27 cellular contexts compared by ENCODE assay signal in the genomic region with DNA sequence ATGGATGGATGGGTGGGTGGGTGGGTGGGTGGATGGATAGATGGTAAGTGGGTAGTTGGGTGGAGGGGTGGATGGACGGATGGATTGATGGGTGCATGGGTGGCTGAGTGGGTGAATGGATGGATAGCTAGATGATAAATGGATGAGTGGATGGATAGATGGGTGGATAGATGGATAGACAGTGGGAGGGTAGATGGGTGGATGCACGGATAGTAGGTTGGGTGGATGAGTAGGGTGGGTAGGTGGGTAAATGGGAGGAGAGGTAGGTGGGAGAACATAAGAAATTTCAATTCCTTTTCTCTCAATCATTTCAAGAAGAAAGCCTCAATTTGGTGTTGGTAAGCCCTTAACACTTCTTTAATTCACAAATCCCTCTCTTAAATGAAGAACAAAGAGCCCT.
DNase-seq lines count a peak whose midpoint lies in the region; ATAC-seq, FAIRE-seq and TF ChIP-seq lines count a peak whose summit lies in the region.
"Had no signal": no experiment of that assay in that cellular context is flagged by ENCODE, and none has a peak within 500 bp of the region (broad histone marks: within the 10 kb centered on the region; RNA-seq: fewer than 3 reads in every experiment).

No MANE protein-coding gene starts in this region.

- H3K27ac ChIP-seq in A673 (ENCODE audit: low read depth, low read length, poor library complexity, severe bottlenecking) (peak overlapping the region; percentile 55), H1 (ENCODE audit: low read depth, low read length) (no peak overlapping the region), osteoblast (ENCODE audit: low read depth, low read length) (no peak overlapping the region)
- H3K27ac ChIP-seq in CD8-positive, alpha-beta T cell (ENCODE audit: low read depth, low read length) = no peak overlapping the region
- H3K27ac ChIP-seq: A549, PC-9, SJSA1 had no signal

- H4K91ac ChIP-seq in H1 (replicated peaks; ENCODE audit: insufficient read length, low read length) = no peak overlapping the region

- H3K27me3 ChIP-seq in A673 (replicated peaks; ENCODE audit: insufficient read depth, low read depth, low read length, poor library complexity) (no peaks in the 10 kb centered on the region), H1 (replicated peaks in 1 of 4; ENCODE audit: control insufficient read depth in 3 of 4, extremely low read depth in 1 of 4, insufficient read depth in 3 of 4, low read length in 3 of 4) (no peaks in the 10 kb centered on the region), osteoblast (ENCODE audit: insufficient read depth, low read length) (no peaks in the 10 kb centered on the region)
- H3K27me3 ChIP-seq in CD8-positive, alpha-beta T cell (ENCODE audit: insufficient read depth, low read length) = no peaks in the 10 kb centered on the region
- H3K27me3 ChIP-seq: SJSA1 had no signal

- no peak overlapping the region for H3K14ac ChIP-seq in H1 (ENCODE audit: insufficient read length)

- H4K5ac ChIP-seq in H1 (ENCODE audit: insufficient read length, low read depth, low read length) = no peak overlapping the region

- no peak for TF ChIP-seq POLR2A in H1 (IDR thresholded peaks at IDR 0.05; ENCODE audit: control extremely low read depth in 1 of 2, low read depth in 2 of 2, low read length in 2 of 2)

- H2BK12ac ChIP-seq in H1 (ENCODE audit: low read depth, low read length) = no peak overlapping the region

- peaks cover 9% of the 10 kb centered on the region for H3K4me1 ChIP-seq in A673 (ENCODE audit: insufficient read depth, low read length, poor library complexity, severe bottlenecking)
- no peaks in the 10 kb centered on the region for H3K4me1 ChIP-seq in CD8-positive, alpha-beta T cell (ENCODE audit: insufficient read depth, low read length)
- no peaks in the 10 kb centered on the region; a peak in 1 of 7 replicates for H3K4me1 ChIP-seq in H1 (replicated peaks in 1 of 4; ENCODE audit: control insufficient read depth in 3 of 4, insufficient read depth in 4 of 4, low read length in 3 of 4)
- peaks cover 7% of the 10 kb centered on the region for H3K4me1 ChIP-seq in osteoblast (ENCODE audit: insufficient read depth, low read length)
- H3K4me1 ChIP-seq: A549 had no signal

- H3K4ac ChIP-seq in H1 (replicated peaks; ENCODE audit: insufficient read length, low read depth, low read length) = no peak overlapping the region

- CTCF ChIA-PET in A673 (lab: Charles Lee) (no interaction called here), H1 (lab: Charles Lee; ENCODE audit: partially characterized antibody) (interaction anchor here (0.9 kb wide), 1 partner anchor 309 kb away, joined by 3 read pairs; no protein-coding TSS in a partner anchor)
- CTCF ChIA-PET in CD8-positive, alpha-beta T cell (lab: Charles Lee) = interaction anchor here (1.2 kb wide), 1 partner anchor 264 kb away, joined by 3 read pairs; no protein-coding TSS in a partner anchor

- intact Hi-C loops in A673 (cut with micrococcal nuclease; ENCODE audit: unreplicated experiment) = no loop called here
- intact Hi-C loops in CD8-positive, alpha-beta T cell (cut with DNase I, micrococcal nuclease) = no loop called here

- H3K27ac Mint-ChIP-seq in CD8-positive, alpha-beta T cell = peak overlapping the region; percentile 30
- H3K27ac Mint-ChIP-seq in type B pancreatic cell = no peak overlapping the region

- H3K79me1 ChIP-seq in H1 (ENCODE audit: low read depth, low read length) = no peaks in the 10 kb centered on the region

- H2BK20ac ChIP-seq in H1 (ENCODE audit: low read length) = no peak overlapping the region

- no peak for ATAC-seq in CD8-positive, alpha-beta T cell
- ATAC-seq: A549 had no signal

- peaks cover 3 to 6% of the 10 kb centered on the region in 2 experiments for H4K20me1 ChIP-seq in H1 (replicated peaks in 1 of 2; ENCODE audit: control insufficient read depth in 1 of 2, insufficient read depth in 2 of 2, low read length in 2 of 2)
- H4K20me1 ChIP-seq in osteoblast (ENCODE audit: insufficient read depth, low read length) = peaks cover 3% of the 10 kb centered on the region

- no peak overlapping the region for H3K23ac ChIP-seq in H1 (ENCODE audit: insufficient read length)

- H2BK15ac ChIP-seq in H1 (ENCODE audit: low read length) = no peak overlapping the region

- no peak overlapping the region for H3K4me3 ChIP-seq in A673 (ENCODE audit: low read depth, low read length, poor library complexity, severe bottlenecking)
- H3K4me3 ChIP-seq in CD8-positive, alpha-beta T cell (ENCODE audit: low read depth, low read length) = no peak overlapping the region
- H3K4me3 ChIP-seq in H1 (ENCODE audit: extremely low read depth in 1 of 4, insufficient read depth in 2 of 4, low read depth in 3 of 4, low read length in 4 of 4) = no peak overlapping the region
- H3K4me3 ChIP-seq in osteoblast (ENCODE audit: insufficient read depth, low read length) = no peak overlapping the region
- H3K4me3 ChIP-seq: A549, PC-9, SJSA1 had no signal

- FAIRE-seq in H1 (lab: Jason Lieb, UNC) = no peak
- FAIRE-seq: A549, GM12891 had no signal

- WGBS in H1 (ENCODE audit: extremely low coverage in 1 of 2, insufficient coverage in 1 of 2, insufficient read length in 1 of 2, insufficient replicate concordance in 2 of 2, low coverage in 1 of 2, low lambda C conversion rate in 2 of 2, missing lambda C conversion rate in 1 of 2), 2 experiments = 91 to 100% methylated on average over 1 of the region's 2 CpGs

- no peaks in the 10 kb centered on the region for H3K9me3 ChIP-seq in A673 (ENCODE audit: low read depth, low read length, poor library complexity, severe bottlenecking)
- no peaks in the 10 kb centered on the region for H3K9me3 ChIP-seq in CD8-positive, alpha-beta T cell (ENCODE audit: low read length)
- no peaks in the 10 kb centered on the region for H3K9me3 ChIP-seq in H1 (ENCODE audit: insufficient read depth in 2 of 2, low read depth in 1 of 2, low read length in 1 of 2)
- H3K9me3 ChIP-seq in osteoblast (ENCODE audit: low read depth, low read length) = no peaks in the 10 kb centered on the region
- H3K9me3 ChIP-seq: A549, SJSA1 had no signal

- no peak overlapping the region for H3K4me3 Mint-ChIP-seq in CD8-positive, alpha-beta T cell
- no peak overlapping the region for H3K4me3 Mint-ChIP-seq in type B pancreatic cell

- TF ChIP-seq EP300 in H1 (IDR thresholded peaks at IDR 0.05; ENCODE audit: borderline replicate concordance in 1 of 2, low read depth in 2 of 2, low read length in 2 of 2) = no peak

- H3K4me2 ChIP-seq in H1 (ENCODE audit: insufficient read depth in 1 of 2, low read depth in 2 of 2, low read length in 2 of 2) = no peak overlapping the region
- H3K4me2 ChIP-seq in osteoblast (ENCODE audit: insufficient read depth, low read length) = no peak overlapping the region
- H3K4me2 ChIP-seq: A549, PC-9 had no signal

- POLR2A ChIA-PET in A673 (lab: Charles Lee; ENCODE audit: low non-redundant PET) (no interaction called here), H1 (lab: Charles Lee; ENCODE audit: partially characterized antibody) (no interaction called here)
- POLR2A ChIA-PET in CD8-positive, alpha-beta T cell (lab: Charles Lee) = no interaction called here

- H3K23me2 ChIP-seq in H1 (ENCODE audit: low read depth, low read length) = peaks cover 4% of the 10 kb centered on the region

- TF ChIP-seq CTCF in A673 (conservative IDR thresholded peaks at IDR 0.05; ENCODE audit: low read depth, low read length) (no peak), H1 (IDR thresholded peaks at IDR 0.05; ENCODE audit: control extremely low read depth in 1 of 3, insufficient read depth in 1 of 3, low read depth in 1 of 3, low read length in 3 of 3) (no peak), osteoblast (IDR thresholded peaks at IDR 0.05; ENCODE audit: extremely low read depth, low read depth, low read length) (no peak), type B pancreatic cell (conservative IDR thresholded peaks at IDR 0.05) (no peak)
- no peak for TF ChIP-seq CTCF in CD8-positive, alpha-beta T cell (IDR thresholded peaks at IDR 0.05)

- H3K36me3 ChIP-seq in A673 (ENCODE audit: insufficient read depth, low read length, poor library complexity, severe bottlenecking) (peaks cover 92% of the 10 kb centered on the region), H1 (ENCODE audit: control insufficient read depth in 2 of 4, insufficient read depth in 4 of 4, low read length in 3 of 4) (no peaks in the 10 kb centered on the region; a peak in 1 of 8 replicates), osteoblast (ENCODE audit: insufficient read depth, low read length) (no peaks in the 10 kb centered on the region)
- peaks cover 71% of the 10 kb centered on the region for H3K36me3 ChIP-seq in CD8-positive, alpha-beta T cell (ENCODE audit: insufficient read depth, low read length)

- no peak for DNase-seq in A673 (ENCODE audit: low spot score)
- no peak for DNase-seq in CD8-positive, alpha-beta T cell
- no peak for DNase-seq in H1 (ENCODE audit: low read depth in 1 of 2, low spot score in 2 of 2)
- peak; percentile 55 for DNase-seq in osteoblast (ENCODE audit: insufficient read length, low spot score, missing footprints)
- DNase-seq in NCI-H2227 (lab: John Stamatoyannopoulos, UW; ENCODE audit: unreplicated experiment) = no peak
- no peak for DNase-seq in type B pancreatic cell (ENCODE audit: extremely low spot score, unreplicated experiment)
- no peak for DNase-seq in NCI-H187 treated with DMSO at 0.1 percent for 48 hours (lab: John Stamatoyannopoulos, UW)
- DNase-seq: C1 segment of cervical spinal cord; Calu3; DMS79 treated with DMSO at 0.1 percent for 48 hours; GF-D8; GOT3; HCEC 1CT; Karpas-422; NCI-H1092 treated with DMSO at 0.1 percent for 48 hours; NCI-H1436; NCI-H187; NCI-H446 treated with DMSO at 0.1 percent for 48 hours; NCI-H526; NCI-H82; NK-92 treated with Interleukin-12 subunit alpha and Interleukin-12 subunit beta, amount 100 ng/mL, for 24 hours; PC-9; Right ventricle myocardium superior; RPMI8226 had no signal

- H3K4me1 Mint-ChIP-seq in CD8-positive, alpha-beta T cell (ENCODE audit: low read depth) = peaks cover 2% of the 10 kb centered on the region
- H3K4me1 Mint-ChIP-seq in type B pancreatic cell (ENCODE audit: unreplicated experiment) = peaks cover 5% of the 10 kb centered on the region

- H3K79me2 ChIP-seq in H1 (ENCODE audit: control insufficient read depth in 1 of 2, insufficient read depth in 2 of 2, low read length in 2 of 2) (no peaks in the 10 kb centered on the region), osteoblast (ENCODE audit: insufficient read depth, low read length) (no peaks in the 10 kb centered on the region)

- peak overlapping the region; percentile 50 for H3K56ac ChIP-seq in H1 (replicated peaks; ENCODE audit: insufficient read length, low read depth, low read length)

- no peak overlapping the region for H2AK5ac ChIP-seq in H1 (ENCODE audit: low read depth, low read length)

- H2BK5ac ChIP-seq in H1 (ENCODE audit: low read depth, low read length) = no peak overlapping the region

- BruUV-seq in A673 (replicated peaks; lab: Mats Ljungman, UMichigan) = no TSS peak

- no peak overlapping the region for H3K18ac ChIP-seq in H1 (ENCODE audit: extremely low read depth, low read length)

- H4K8ac ChIP-seq in H1 (ENCODE audit: extremely low read depth, insufficient read depth, low read length) = no peak overlapping the region

- H3K9me3 Mint-ChIP-seq in CD8-positive, alpha-beta T cell = no peaks in the 10 kb centered on the region
- H3K9me3 Mint-ChIP-seq in type B pancreatic cell = no peaks in the 10 kb centered on the region

- H3K27me3 Mint-ChIP-seq in CD8-positive, alpha-beta T cell (ENCODE audit: low read depth) = no peaks in the 10 kb centered on the region
- H3K27me3 Mint-ChIP-seq in type B pancreatic cell = peaks cover 8% of the 10 kb centered on the region

- peaks cover 79% of the 10 kb centered on the region for H3K36me3 Mint-ChIP-seq in CD8-positive, alpha-beta T cell
- peaks cover 3% of the 10 kb centered on the region for H3K36me3 Mint-ChIP-seq in type B pancreatic cell

- no peak for TF ChIP-seq RAD21 in H1 (IDR thresholded peaks at IDR 0.05 in 1 of 2, conservative IDR thresholded peaks at IDR 0.05 in 1 of 2; ENCODE audit: low read depth in 2 of 2, low read length in 2 of 2)

- H2BK120ac ChIP-seq in H1 (replicated peaks; ENCODE audit: low read depth, low read length) = no peak overlapping the region

- no peak overlapping the region for H3K9ac ChIP-seq in H1 (replicated peaks in 1 of 4; ENCODE audit: extremely low read depth in 1 of 4, low read depth in 3 of 4, low read length in 3 of 4)

- H2AFZ ChIP-seq in H1 (ENCODE audit: low read length) = no peak overlapping the region
- no peak overlapping the region for H2AFZ ChIP-seq in osteoblast (ENCODE audit: low read length)
- H2AFZ ChIP-seq: PC-9 had no signal
